9 cellular contexts compared by ENCODE assay signal in the genomic region with DNA sequence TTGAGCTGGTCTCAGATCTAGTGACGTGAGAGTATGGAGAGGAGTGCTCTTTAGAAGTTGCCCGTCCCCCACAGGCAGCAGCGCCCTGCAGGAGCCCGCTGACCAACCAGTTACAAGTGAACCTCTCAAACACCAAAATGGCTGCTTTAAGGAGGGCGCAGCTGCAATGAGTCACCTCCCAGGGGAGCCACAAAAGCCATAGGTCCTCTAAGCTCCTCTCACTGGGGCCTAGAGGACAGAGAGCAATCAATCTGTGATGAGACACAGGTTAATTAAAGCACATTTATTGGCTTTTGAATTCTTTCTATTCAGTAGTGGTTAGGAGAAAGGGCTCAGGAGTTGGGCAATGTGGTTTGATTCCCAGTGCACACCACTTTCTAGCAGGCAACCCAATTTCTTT. TPM values are rescaled to one million over a fixed set of nuclear protein-coding genes. Genes with fewer than 3 reads are reported as not detected.
DNase-seq lines count a peak whose midpoint lies in the region; ATAC-seq, FAIRE-seq and TF ChIP-seq lines count a peak whose summit lies in the region.
"Had no signal": no experiment of that assay in that cellular context is flagged by ENCODE, and none has a peak within 500 bp of the region (broad histone marks: within the 10 kb centered on the region; RNA-seq: fewer than 3 reads in every experiment).

No MANE protein-coding gene starts in this region.

- H3K36me3 ChIP-seq in sigmoid colon: peaks cover 0 to 28% (median 10%) of the 10 kb centered on the region in 4 donors
- peaks cover 0 to 2% (median 0%) of the 10 kb centered on the region in 3 donors for H3K36me3 ChIP-seq in pancreas

- no peak for TF ChIP-seq EP300 in sigmoid colon (IDR thresholded peaks at IDR 0.05)

- H3K9me3 ChIP-seq in sigmoid colon (no peaks in the 10 kb centered on the region), pancreas (no peaks in the 10 kb centered on the region)

- FAIRE-seq in pancreas (lab: Jason Lieb, UNC): no peak

- WGBS in sigmoid colon, 2 donors: 96% methylated on average over 5 of the region's 5 CpGs
- 92 to 96% methylated on average over 5 of the region's 5 CpGs for WGBS in pancreas, 2 donors

- no peaks in the 10 kb centered on the region for H3K27me3 ChIP-seq in sigmoid colon
- H3K27me3 ChIP-seq in pancreas: no peaks in the 10 kb centered on the region

- intact Hi-C loops in sigmoid colon (cut with DNase I): no loop called here
- intact Hi-C loops in pancreas (cut with DNase I): no loop called here

- TF ChIP-seq CTCF in sigmoid colon (IDR thresholded peaks at IDR 0.05) (no peak), pancreas (IDR thresholded peaks at IDR 0.05) (no peak)

- peak; percentile 60 for DNase-seq in NCI-H2029 (lab: John Stamatoyannopoulos, UW)
- DNase-seq in NCI-H2029 treated with DMSO at 0.1 percent for 48 hours (lab: John Stamatoyannopoulos, UW): no peak
- peak; percentile 21 for DNase-seq in RPMI7951 (ENCODE audit: low read depth)
- DNase-seq in sigmoid colon: peak; percentile 8
- no peak for DNase-seq in pancreas
- DNase-seq in NCI-H446 (lab: John Stamatoyannopoulos, UW): no peak
- DNase-seq: ACHN, GOT3, immature natural killer cell had no signal

- no peak for ATAC-seq in pancreas

- no peak overlapping the region for H3K4me3 ChIP-seq in sigmoid colon
- no peak overlapping the region for H3K4me3 ChIP-seq in pancreas

- no peak for TF ChIP-seq POLR2A in sigmoid colon (IDR thresholded peaks at IDR 0.05)

- H3K4me1 ChIP-seq in sigmoid colon: peaks cover 0 to 51% (median 45%) of the 10 kb centered on the region in 4 donors
- H3K4me1 ChIP-seq in pancreas: peaks cover 9 to 18% (median 14%) of the 10 kb centered on the region in 3 donors

- H3K27ac ChIP-seq in sigmoid colon (no peak overlapping the region), pancreas (no peak overlapping the region)

RNA-seq across cellular contexts. Expression of a gene that starts 15.5 kb away (rescaled TPM):
- total RNA-seq in RPMI7951 (2014; rRNA removed; shearing (Covaris generic)): not detected in 2 replicates
- total RNA-seq in sigmoid colon (under 1 TPM in 3 of 4 donors, not detected in 1; 0.27 to 0.55 (median 0.36) TPM), pancreas (under 1 TPM; 0.18 to 0.56 (median 0.30) TPM)
- polyA plus RNA-seq in sigmoid colon (under 1 TPM in 1 of 3 donors, not detected in 2; 0.61 TPM), pancreas (under 1 TPM; 0.34 to 0.92 TPM)
- polyA plus RNA-seq: immature natural killer cell had no signal

RNA-seq across cellular contexts. Expression of a gene that starts 38.2 kb away (rescaled TPM):
- 179 and 223 TPM in 2 replicates for total RNA-seq in RPMI7951 (2014; rRNA removed; shearing (Covaris generic))
- total RNA-seq in sigmoid colon: 100 to 1,000 TPM; 104 to 202 (median 178) TPM
- 100 to 1,000 TPM; 117 to 151 (median 121) TPM for polyA plus RNA-seq in sigmoid colon
- total RNA-seq in pancreas: 10 to 100 TPM; 37.4 to 59.4 (median 50.3) TPM
- 10 to 100 TPM; 55.0 to 67.5 TPM for polyA plus RNA-seq in pancreas

RNA-seq across cellular contexts. Expression of a gene that starts 56.1 kb away (rescaled TPM):
- 39.2 and 55.2 TPM in 2 replicates for total RNA-seq in RPMI7951 (2014; rRNA removed; shearing (Covaris generic))
- total RNA-seq in sigmoid colon (10 to 100 TPM; 38.2 to 87.5 (median 54.0) TPM), pancreas (10 to 100 TPM; 14.6 to 28.5 (median 19.3) TPM)
- polyA plus RNA-seq in sigmoid colon (10 to 100 TPM in 2 of 3 donors, 1 to 10 TPM in 1; 4.6 to 29.8 (median 13.2) TPM), pancreas (10 to 100 TPM; 52.6 to 55.6 TPM)

Comparison
In these comparisons a context has a peak if more than half of its experiments do, and no peak if none do; other contexts are left out.
1. DNase-seq: peak in NCI-H2029 (single experiment), RPMI7951 (single experiment) and sigmoid colon (single experiment); none in NCI-H2029 treated with DMSO at 0.1 percent for 48 hours (single experiment), pancreas (0 of 6) and NCI-H446 (0 of 2).